ENCODE assay signal across 8 cellular contexts in the genomic region with DNA sequence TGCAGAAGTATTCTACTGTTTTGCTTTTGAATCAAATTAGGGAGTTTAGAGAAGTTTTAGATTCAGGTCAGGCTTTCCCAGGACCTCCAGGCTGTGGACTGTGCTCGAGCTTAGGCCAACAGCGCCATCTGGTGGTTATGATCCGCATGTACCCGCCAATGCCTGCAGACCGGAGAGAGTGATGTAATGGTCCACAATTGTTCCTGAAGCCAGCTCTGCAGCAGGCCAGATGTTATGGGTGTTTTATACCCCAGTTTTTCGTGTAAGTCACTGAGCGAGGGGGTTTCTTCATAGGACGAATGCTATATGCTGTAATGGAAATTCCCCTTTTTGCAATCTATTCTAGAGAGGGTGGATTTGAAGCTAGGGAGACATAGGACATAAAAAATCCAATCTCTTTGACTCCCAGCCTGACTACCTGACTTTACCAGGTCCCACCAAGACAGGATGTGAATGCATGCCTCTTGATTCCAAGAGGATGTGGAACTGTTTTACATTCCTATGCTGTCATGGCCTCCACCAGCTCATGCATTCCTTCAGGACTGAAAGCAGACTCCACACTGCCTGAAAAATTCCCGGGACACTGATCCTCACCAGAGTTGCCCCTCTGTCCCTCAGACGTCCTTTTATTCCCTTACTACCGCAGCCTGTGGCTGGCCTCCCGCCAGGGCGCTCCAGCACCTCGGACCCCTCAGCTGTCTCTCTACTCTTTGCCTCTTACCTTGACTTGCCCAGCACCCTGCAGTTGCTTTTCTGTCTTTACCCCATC. TPM values are rescaled to one million over a fixed set of nuclear protein-coding genes. Genes with fewer than 3 reads are reported as not detected.
DNase-seq lines count a peak whose midpoint lies in the region; ATAC-seq lines count a peak whose summit lies in the region.

No MANE protein-coding gene starts in this region.

- DNase-seq in NCI-H526 treated with DMSO at 0.1 percent for 48 hours (lab: John Stamatoyannopoulos, UW) (peak; percentile 63), lung microvascular endothelial cell (ENCODE audit: low read depth in 2 of 2) (peak; percentile 85 to 92)
- peak; percentile 84 for DNase-seq in activated CD4-positive, alpha-beta memory T cell treated with anti-CD3 and anti-CD28 coated beads, Interleukin-2, amount 10 ng/mL, durations not matched to agents 7 days and 5 days
- peak; percentile 46 to 65 (median 59) for DNase-seq in effector memory CD4-positive, alpha-beta T cell
- peak; percentile 69 to 80 (median 78) for DNase-seq in stimulated activated CD4-positive, alpha-beta T cell treated with anti-CD3 and anti-CD28 coated beads, TNF-alpha, amount 100 ng/mL, for 48 hours (ENCODE audit: low read depth in 3 of 3)

- H3K9me3 ChIP-seq in BLaER1 treated with 17β-estradiol and CSF1 and Interleukin-3, amounts not matched to agents 10 nM and 100 nM (replicated peaks in 1 of 11), result peaks cover 0 to 4% (median 0%) of the 10 kb centered on the region in 11 experiments; a peak in 7 of 22 replicates
- no peaks in the 10 kb centered on the region for H3K9me3 ChIP-seq in effector memory CD4-positive, alpha-beta T cell (ENCODE audit: control insufficient read depth, low read length)

- no peak overlapping the region for H3K27ac Mint-ChIP-seq in activated CD4-positive, alpha-beta memory T cell treated with anti-CD3 and anti-CD28 coated beads, Interleukin-2, amount 10 ng/mL, durations not matched to agents 7 days and 5 days

- peaks cover 18 to 28% (median 24%) of the 10 kb centered on the region in 11 experiments for H3K27me3 ChIP-seq in BLaER1 treated with 17β-estradiol and CSF1 and Interleukin-3, amounts not matched to agents 10 nM and 100 nM
- peaks cover 17% of the 10 kb centered on the region for H3K27me3 ChIP-seq in effector memory CD4-positive, alpha-beta T cell (replicated peaks; ENCODE audit: control insufficient read depth, insufficient read depth, low read length, poor library complexity, severe bottlenecking)

- POLR2A ChIA-PET in activated CD4-positive, alpha-beta memory T cell treated with anti-CD3 and anti-CD28 coated beads, Interleukin-2, amount 10 ng/mL, durations not matched to agents 7 days and 5 days (lab: Charles Lee), result no interaction called here

- peak; percentile 80 for ATAC-seq in GM19035 (IDR thresholded peaks at IDR 0.05; ENCODE audit: unreplicated experiment)
- peak; percentile 81 for ATAC-seq in HG03342 (IDR thresholded peaks at IDR 0.05; ENCODE audit: unreplicated experiment)

- peak overlapping the region in 2 of 11 experiments; percentile 45 to 49; a peak in 2 of 22 replicates for H3K27ac ChIP-seq in BLaER1 treated with 17β-estradiol and CSF1 and Interleukin-3, amounts not matched to agents 10 nM and 100 nM
- no peak overlapping the region for H3K27ac ChIP-seq in effector memory CD4-positive, alpha-beta T cell (ENCODE audit: insufficient read depth, low read length, poor library complexity, severe bottlenecking)

- CTCF ChIA-PET in activated CD4-positive, alpha-beta memory T cell treated with anti-CD3 and anti-CD28 coated beads, Interleukin-2, amount 10 ng/mL, durations not matched to agents 7 days and 5 days (lab: Charles Lee), result interaction anchor here (0.6 to 3.4 kb wide), 28 partner anchors 9 to 1076 kb away, joined by 3 to 15 read pairs (median 5); no protein-coding TSS in a partner anchor

- peaks cover 26 to 53% (median 31%) of the 10 kb centered on the region in 10 experiments for H3K4me1 ChIP-seq in BLaER1 treated with 17β-estradiol and CSF1 and Interleukin-3, amounts not matched to agents 10 nM and 100 nM
- H3K4me1 ChIP-seq in effector memory CD4-positive, alpha-beta T cell (ENCODE audit: control insufficient read depth, insufficient read depth, low read length, poor library complexity, severe bottlenecking), result peaks cover 9% of the 10 kb centered on the region

- H3K4me2 ChIP-seq in BLaER1 treated with 17β-estradiol and CSF1 and Interleukin-3, amounts not matched to agents 10 nM and 100 nM, result peak overlapping the region; percentile 91 to 99 (median 97)

- H3K4me3 Mint-ChIP-seq in activated CD4-positive, alpha-beta memory T cell treated with anti-CD3 and anti-CD28 coated beads, Interleukin-2, amount 10 ng/mL, durations not matched to agents 7 days and 5 days, result peak overlapping the region; percentile 31

- peak overlapping the region; percentile 31 to 66 (median 54); a peak in 18 of 20 replicates for H3K4me3 ChIP-seq in BLaER1 treated with 17β-estradiol and CSF1 and Interleukin-3, amounts not matched to agents 10 nM and 100 nM
- peak overlapping the region; percentile 33 for H3K4me3 ChIP-seq in effector memory CD4-positive, alpha-beta T cell (ENCODE audit: insufficient read depth, low read depth, low read length, poor library complexity, severe bottlenecking)

- no peaks in the 10 kb centered on the region for H3K36me3 Mint-ChIP-seq in activated CD4-positive, alpha-beta memory T cell treated with anti-CD3 and anti-CD28 coated beads, Interleukin-2, amount 10 ng/mL, durations not matched to agents 7 days and 5 days (ENCODE audit: low read depth)

- H3K9ac ChIP-seq in BLaER1 treated with 17β-estradiol and CSF1 and Interleukin-3, amounts not matched to agents 10 nM and 100 nM, result peak overlapping the region in 8 of 11 experiments; percentile 34 to 63 (median 54); a peak in 11 of 22 replicates

- 0 out of 22 replicates have a peak, but pooled peaks cover 0 to 6% (median 0%) of the 10 kb centered on the region in 11 experiments for H4K20me1 ChIP-seq in BLaER1 treated with 17β-estradiol and CSF1 and Interleukin-3, amounts not matched to agents 10 nM and 100 nM

- H3K27me3 Mint-ChIP-seq in activated CD4-positive, alpha-beta memory T cell treated with anti-CD3 and anti-CD28 coated beads, Interleukin-2, amount 10 ng/mL, durations not matched to agents 7 days and 5 days, result peaks cover 60% of the 10 kb centered on the region

- H3K9me3 Mint-ChIP-seq in activated CD4-positive, alpha-beta memory T cell treated with anti-CD3 and anti-CD28 coated beads, Interleukin-2, amount 10 ng/mL, durations not matched to agents 7 days and 5 days, result no peaks in the 10 kb centered on the region

- H3K36me3 ChIP-seq in BLaER1 treated with 17β-estradiol and CSF1 and Interleukin-3, amounts not matched to agents 10 nM and 100 nM, result no peaks in the 10 kb centered on the region
- H3K36me3 ChIP-seq in effector memory CD4-positive, alpha-beta T cell (ENCODE audit: control insufficient read depth, insufficient read depth, low read length), result no peaks in the 10 kb centered on the region

- peaks cover 7% of the 10 kb centered on the region for H3K4me1 Mint-ChIP-seq in activated CD4-positive, alpha-beta memory T cell treated with anti-CD3 and anti-CD28 coated beads, Interleukin-2, amount 10 ng/mL, durations not matched to agents 7 days and 5 days

RNA-seq across cellular contexts. Expression of a gene that starts 41.2 kb away (rescaled TPM):
- total RNA-seq in activated CD4-positive, alpha-beta memory T cell treated with anti-CD3 and anti-CD28 coated beads, Interleukin-2, amount 10 ng/mL, durations not matched to agents 7 days and 5 days, result 1 to 10 TPM; 1.7 to 2.2 TPM
- total RNA-seq in lung microvascular endothelial cell, result not detected in 2 replicates
